In genomic region chr1:150622219-150622975, GRCh38 we compare ENCODE assay signal across 1 cellular context.
TF ChIP-seq lines count a peak whose summit lies in the region.

No MANE protein-coding gene starts in this region.

TF ChIP-seq in GM23338, 12 proteins besides CTCF, POLR2A, EP300 and RAD21 (continued from another document):
- TF ChIP-seq ZNF462 (CRISPR knock-in tag; IDR thresholded peaks at IDR 0.05), result no peak
- TF ChIP-seq STAT1 (IDR thresholded peaks at IDR 0.05; ENCODE audit: unreplicated experiment), result no peak
- no peak for TF ChIP-seq JUNB (IDR thresholded peaks at IDR 0.05; ENCODE audit: unreplicated experiment)
- TF ChIP-seq ZNF331 (CRISPR knock-in tag; IDR thresholded peaks at IDR 0.05; ENCODE audit: low read depth), result no peak
- no peak for TF ChIP-seq REST (IDR thresholded peaks at IDR 0.05; ENCODE audit: unreplicated experiment)
- no peak for TF ChIP-seq ZNF114 (CRISPR knock-in tag; IDR thresholded peaks at IDR 0.05)
- no peak for TF ChIP-seq EZH2 (IDR thresholded peaks at IDR 0.05; ENCODE audit: low read depth, unreplicated experiment)
- TF ChIP-seq POLR2AphosphoS5 (IDR thresholded peaks at IDR 0.05; ENCODE audit: low read depth), result no peak
- no peak for TF ChIP-seq ETS1 (IDR thresholded peaks at IDR 0.05)
- no peak for TF ChIP-seq EZH2phosphoT487 (IDR thresholded peaks at IDR 0.05; ENCODE audit: unreplicated experiment)
TF ChIP-seq in GM23338: peak in this region for 0.
